ENCODE assay signal across 28 cellular contexts in genomic region chr7:28900311-28900710, GRCh38. TPM values are rescaled to one million over a fixed set of nuclear protein-coding genes. Genes with fewer than 3 reads are reported as not detected.
"Had no signal": no experiment of that assay in that cellular context is flagged by ENCODE, and none has a peak within 500 bp of the region (broad histone marks: within the 10 kb centered on the region; RNA-seq: fewer than 3 reads in every experiment).

No MANE protein-coding gene starts in this region.

- H3K9me3 Mint-ChIP-seq: activated T-cell treated with anti-CD3 and anti-CD28 coated beads, Interleukin-2, amount 50 U/mL, for 4 hours; activated T-helper 2 cell treated with anti-CD3 and anti-CD28 coated beads, Interferon-gamma antibody, Interleukin-2, Interleukin-4, amounts not matched to agents 10 μg/mL and 5 μg/mL and 100 μg/mL, durations not matched to agents 14 hours and 24 hours and 36 hours; dendritic cell treated with granulocyte-macrophage colony-stimulating factor and Interleukin-4, amounts not matched to agents 40 ng/mL and 50 ng/mL, for 4 days; effector memory CD8-positive, alpha-beta T cell; naive thymus-derived CD4-positive, alpha-beta T cell; stimulated activated naive CD8-positive, alpha-beta T cell treated with anti-CD3 and anti-CD28 coated beads, Interleukin-15, Interleukin-2, amounts not matched to agents 100 ng/mL and 50 ng/mL, for 24 hours; T-cell had no signal

- H3K27ac Mint-ChIP-seq: activated CD4-positive, alpha-beta T cell treated with anti-CD3 and anti-CD28 coated beads for 36 hours; activated naive CD8-positive, alpha-beta T cell; activated T-helper 2 cell treated with anti-CD3 and anti-CD28 coated beads, Interferon-gamma antibody, Interleukin-2, Interleukin-4, amounts not matched to agents 10 μg/mL and 5 μg/mL and 100 μg/mL, durations not matched to agents 14 hours and 24 hours and 36 hours; dendritic cell treated with granulocyte-macrophage colony-stimulating factor and Interleukin-4, amounts not matched to agents 40 ng/mL and 50 ng/mL, for 4 days; effector memory CD8-positive, alpha-beta T cell; naive thymus-derived CD4-positive, alpha-beta T cell; progenitor cell of endocrine pancreas; stimulated activated naive CD8-positive, alpha-beta T cell treated with anti-CD3 and anti-CD28 coated beads, Interleukin-15, Interleukin-2, amounts not matched to agents 100 ng/mL and 50 ng/mL, for 24 hours; T-cell had no signal

- H3K36me3 Mint-ChIP-seq: activated naive CD8-positive, alpha-beta T cell; naive thymus-derived CD4-positive, alpha-beta T cell; T-cell had no signal

- DNase-seq: activated CD4-positive, alpha-beta T cell treated with anti-CD3 and anti-CD28 coated beads for 36 hours; activated CD4-positive, alpha-beta T cell treated with anti-CD3 and anti-CD28 coated beads, Interleukin-2, amount 50 U/mL, for 4 hours; activated CD8-positive, alpha-beta memory T cell treated with anti-CD3 and anti-CD28 coated beads for 24 hours; activated CD8-positive, alpha-beta memory T cell treated with anti-CD3 and anti-CD28 coated beads, Interleukin-2, amount 50 U/mL, for 4 hours; activated naive CD4-positive, alpha-beta T cell; activated T-cell treated with anti-CD3 and anti-CD28 coated beads, Interleukin-2, amount 50 U/mL, for 4 hours; adrenal gland; brain microvascular endothelial cell; caudate nucleus; effector memory CD8-positive, alpha-beta T cell; esophagus squamous epithelium; gastrocnemius medialis; heart left ventricle; kidney; lower lobe of right lung; mesendoderm; mucosa of descending colon; naive thymus-derived CD4-positive, alpha-beta T cell; retina; stimulated activated CD4-positive, alpha-beta T cell treated with anti-CD3 and anti-CD28 coated beads, Interleukin-12 subunit alpha, Interleukin-12 subunit beta, amount 100 ng/mL, for 4 hours; substantia nigra; T-cell; thyroid gland had no signal

- H3K4me1 Mint-ChIP-seq: activated CD4-positive, alpha-beta T cell treated with anti-CD3 and anti-CD28 coated beads for 36 hours; naive thymus-derived CD4-positive, alpha-beta T cell; T-cell had no signal

- H3K4me3 Mint-ChIP-seq: activated CD4-positive, alpha-beta T cell treated with anti-CD3 and anti-CD28 coated beads for 36 hours; activated naive CD8-positive, alpha-beta T cell; activated T-cell treated with anti-CD3 and anti-CD28 coated beads, Interleukin-2, amount 50 U/mL, for 4 hours; dendritic cell treated with granulocyte-macrophage colony-stimulating factor and Interleukin-4, amounts not matched to agents 40 ng/mL and 50 ng/mL, for 4 days; effector memory CD8-positive, alpha-beta T cell; naive thymus-derived CD4-positive, alpha-beta T cell; stimulated activated naive CD8-positive, alpha-beta T cell treated with anti-CD3 and anti-CD28 coated beads, Interleukin-15, Interleukin-2, amounts not matched to agents 100 ng/mL and 50 ng/mL, for 24 hours; T-cell had no signal

RNA-seq across cellular contexts. Expression of gene TRIL, which starts 57.8 kb away (rescaled TPM):
- total RNA-seq: activated CD4-positive, alpha-beta T cell treated with anti-CD3 and anti-CD28 coated beads for 36 hours; activated T-helper 2 cell treated with anti-CD3 and anti-CD28 coated beads, Interferon-gamma antibody, Interleukin-2, Interleukin-4, amounts not matched to agents 10 μg/mL and 5 μg/mL and 100 μg/mL, durations not matched to agents 14 hours and 24 hours and 36 hours; T-cell had no signal
- polyA plus RNA-seq: naive thymus-derived CD4-positive, alpha-beta T cell had no signal
